In genomic region chr2:675460-675859, GRCh38 we compare ENCODE assay signal across 8 cellular contexts. TPM values are rescaled to one million over a fixed set of nuclear protein-coding genes. Genes with fewer than 3 reads are reported as not detected.
DNase-seq lines count a peak whose midpoint lies in the region; ATAC-seq and TF ChIP-seq lines count a peak whose summit lies in the region.
"Had no signal": no experiment of that assay in that cellular context is flagged by ENCODE, and none has a peak within 500 bp of the region (broad histone marks: within the 10 kb centered on the region; RNA-seq: fewer than 3 reads in every experiment).

No MANE protein-coding gene starts in this region.

- H3K9me3 ChIP-seq in OCI-LY3 (ENCODE audit: insufficient read depth, low read length), result no peaks in the 10 kb centered on the region
- no peaks in the 10 kb centered on the region for H3K9me3 ChIP-seq in endodermal cell (ENCODE audit: control insufficient read depth, low read length)
- H3K9me3 ChIP-seq in psoas muscle, result no peaks in the 10 kb centered on the region

- H3K4me3 ChIP-seq in GM12864 (ENCODE audit: low read depth, low read length), result peak overlapping the region; percentile 82
- peak overlapping the region; percentile 87; the same call in 1 of the 2 replicates for H3K4me3 ChIP-seq in OCI-LY3 (ENCODE audit: low read length)
- peak overlapping the region; percentile 84 for H3K4me3 ChIP-seq in endodermal cell (ENCODE audit: low read length)
- H3K4me3 ChIP-seq in psoas muscle, result no peak overlapping the region

- H3K27ac ChIP-seq in OCI-LY3 (ENCODE audit: low read length), result no peak overlapping the region
- no peak overlapping the region for H3K27ac ChIP-seq in endodermal cell (ENCODE audit: low read depth, low read length)
- no peak overlapping the region for H3K27ac ChIP-seq in psoas muscle

- DNase-seq in GM12864 (ENCODE audit: low read depth) (no peak), endodermal cell (peak; percentile 42), psoas muscle (peak; percentile 27 to 58), iPS-NIHi11 (ENCODE audit: low spot score) (no peak), DMS53 treated with DMSO at 0.1 percent for 48 hours (lab: John Stamatoyannopoulos, UW; ENCODE audit: unreplicated experiment) (no peak), KBM-7 (no peak)
- DNase-seq: SHP77 treated with DMSO at 0.1 percent for 48 hours had no signal

- H3K9ac ChIP-seq in OCI-LY3 (ENCODE audit: low read length) (no peak overlapping the region), endodermal cell (ENCODE audit: extremely low read depth, low read length, poor library complexity, severe bottlenecking) (no peak overlapping the region)

- no peak for TF ChIP-seq CTCF in GM12864 (IDR thresholded peaks at IDR 0.05; ENCODE audit: low read depth, low read length, missing control alignments)
- TF ChIP-seq CTCF in OCI-LY3 (IDR thresholded peaks at IDR 0.05; ENCODE audit: low read depth, low read length), result no peak
- TF ChIP-seq CTCF in endodermal cell (conservative IDR thresholded peaks at IDR 0.05), result no peak
- no peak for TF ChIP-seq CTCF in psoas muscle (IDR thresholded peaks at IDR 0.05)

- in situ Hi-C loops in KBM-7 (cut with MboI; ENCODE audit: low pct_unique_long_range_greater_than_20kb, low sequenced_read_pairs), result no loop called here

- H3K79me2 ChIP-seq in OCI-LY3 (ENCODE audit: low read length), result peaks cover 45% of the 10 kb centered on the region

- no peaks in the 10 kb centered on the region for H3K27me3 Mint-ChIP-seq in endodermal cell (ENCODE audit: insufficient read depth)

- no peaks in the 10 kb centered on the region for H3K27me3 ChIP-seq in OCI-LY3 (ENCODE audit: low read depth, low read length)
- no peaks in the 10 kb centered on the region for H3K27me3 ChIP-seq in endodermal cell (ENCODE audit: control insufficient read depth, insufficient read depth, low read length, poor library complexity, severe bottlenecking)
- H3K27me3 ChIP-seq in psoas muscle (ENCODE audit: insufficient read depth in 3 of 3, low read length in 2 of 3), result no peaks in the 10 kb centered on the region

- H3K4me1 Mint-ChIP-seq in endodermal cell, result peaks cover 13% of the 10 kb centered on the region

- peak overlapping the region; percentile 81 for H3K4me2 ChIP-seq in OCI-LY3 (ENCODE audit: low read length)

- no peak overlapping the region for H2AFZ ChIP-seq in OCI-LY3 (ENCODE audit: low read depth, low read length)

- H3K36me3 ChIP-seq in OCI-LY3 (replicated peaks; ENCODE audit: low read depth, low read length) (peaks cover 21% of the 10 kb centered on the region), endodermal cell (ENCODE audit: control insufficient read depth, insufficient read depth, low read length) (peaks cover 25% of the 10 kb centered on the region), psoas muscle (ENCODE audit: insufficient read depth in 1 of 2, low read depth in 1 of 2) (peaks cover 0 to 17% of the 10 kb centered on the region in 2 donors)

- H3K27ac Mint-ChIP-seq in endodermal cell, result peak overlapping the region; percentile 96

- WGBS in endodermal cell (ENCODE audit: insufficient coverage in 1 of 2, insufficient read length in 1 of 2), 2 experiments, result 89 to 90% methylated on average over 4 to 9 of the region's 9 CpGs
- WGBS in psoas muscle, 3 donors, result 81 to 87% (median 86%) methylated on average over 9 of the region's 9 CpGs

- H3K4me1 ChIP-seq in OCI-LY3 (ENCODE audit: low read length) (peaks cover 15% of the 10 kb centered on the region), endodermal cell (ENCODE audit: control insufficient read depth, insufficient read depth, low read length) (no peaks in the 10 kb centered on the region), psoas muscle (peaks cover 15% of the 10 kb centered on the region)

- no peaks in the 10 kb centered on the region for H3K9me3 Mint-ChIP-seq in endodermal cell

- peaks cover 11% of the 10 kb centered on the region for H3K36me3 Mint-ChIP-seq in endodermal cell (ENCODE audit: low read depth)

- peak overlapping the region; percentile 90 for H3K4me3 Mint-ChIP-seq in endodermal cell

- no peak for ATAC-seq in psoas muscle

- peaks cover 24% of the 10 kb centered on the region for H4K20me1 ChIP-seq in OCI-LY3 (ENCODE audit: insufficient read depth, low read length)

- intact Hi-C loops in psoas muscle (cut with DNase I), result loop anchor here (10.0 kb wide), 2 partner anchors 411 to 1139 kb away; partner anchors contain the start of genes ACP1 (in 1 of the 2) and SH3YL1 (in 1 of the 2)

RNA-seq across cellular contexts. Expression of gene TMEM18, which starts 1.7 kb away (rescaled TPM):
- 10 to 100 TPM; 19.9 to 20.1 TPM for total RNA-seq in endodermal cell
- polyA plus RNA-seq in endodermal cell (2013, experiment 1 of 2), result 28.9 TPM
- polyA plus RNA-seq in endodermal cell (2013, experiment 2 of 2), result 25.7 TPM
- 10 to 100 TPM; 13.3 to 22.6 (median 16.0) TPM for total RNA-seq in psoas muscle
- polyA plus RNA-seq in psoas muscle, result 10 to 100 TPM in 2 of 3 donors, 1 to 10 TPM in 1; 8.2 to 27.9 (median 18.1) TPM

Comparison
In these comparisons a context has a peak if more than half of its experiments do, and no peak if none do; other contexts are left out.
1. DNase-seq: peak in endodermal cell (single experiment) and psoas muscle (2 of 2); none in GM12864 (single experiment), iPS-NIHi11 (single experiment), DMS53 treated with DMSO at 0.1 percent for 48 hours (single experiment) and KBM-7 (single experiment).